Comparison of ENCODE assay signal across 9 cellular contexts in the genomic region with DNA sequence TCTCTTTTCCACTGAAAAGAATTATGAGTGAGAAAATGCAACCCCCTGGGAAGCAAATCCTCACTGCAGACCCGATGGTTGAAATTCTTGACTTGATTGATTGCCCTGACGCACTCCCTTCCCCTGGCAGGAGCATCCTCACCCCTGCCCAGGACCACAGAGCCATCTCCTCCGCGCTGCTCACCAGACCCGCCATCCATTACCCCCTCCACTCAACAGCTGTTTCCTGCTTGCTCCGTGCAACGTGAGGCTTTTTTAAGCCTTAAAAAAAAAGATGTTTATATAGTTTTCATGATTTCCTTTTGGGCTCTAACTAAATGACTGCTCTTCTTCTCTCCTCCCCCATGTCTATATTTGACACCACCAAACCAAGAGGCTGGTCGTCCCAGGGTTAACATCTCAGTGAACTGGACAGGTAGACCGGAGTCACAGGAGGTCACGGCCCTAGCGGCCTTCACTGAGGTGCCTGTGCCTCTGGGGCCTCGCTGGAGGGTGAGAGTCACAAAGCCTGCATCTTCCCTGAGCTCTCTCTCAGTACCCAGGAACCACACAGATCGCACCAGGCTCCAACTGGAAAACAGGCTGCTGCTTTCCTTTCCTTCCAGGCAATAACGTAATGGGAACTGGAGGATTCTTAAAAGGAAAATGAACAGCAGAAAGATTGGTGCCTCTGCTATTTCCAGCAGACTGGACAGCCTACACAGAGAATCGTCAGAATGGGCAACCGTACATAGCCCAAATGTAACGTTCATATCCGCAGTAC. TPM values are rescaled to one million over a fixed set of nuclear protein-coding genes. Genes with fewer than 3 reads are reported as not detected.
DNase-seq lines count a peak whose midpoint lies in the region; ATAC-seq lines count a peak whose summit lies in the region.
"Had no signal": no experiment of that assay in that cellular context is flagged by ENCODE, and none has a peak within 500 bp of the region (broad histone marks: within the 10 kb centered on the region; RNA-seq: fewer than 3 reads in every experiment).

No MANE protein-coding gene starts in this region.

- H3K4me1 Mint-ChIP-seq in activated naive CD8-positive, alpha-beta T cell (ENCODE audit: low read depth): peaks cover 25% of the 10 kb centered on the region
- H3K4me1 Mint-ChIP-seq in activated naive CD8-positive, alpha-beta T cell treated with anti-CD3 and anti-CD28 coated beads, Interleukin-2, amount 50 U/mL, for 24 hours: peaks cover 27% of the 10 kb centered on the region
- peaks cover 19% of the 10 kb centered on the region for H3K4me1 Mint-ChIP-seq in activated T-cell treated with anti-CD3 and anti-CD28 coated beads, Interleukin-2, amount 50 U/mL, for 72 hours (ENCODE audit: low read depth)

- ATAC-seq in activated naive CD8-positive, alpha-beta T cell treated with anti-CD3 and anti-CD28 coated beads, Interleukin-2, amount 50 U/mL, for 24 hours: no peak
- peak; percentile 19 to 44 for ATAC-seq in activated T-cell treated with anti-CD3 and anti-CD28 coated beads, Interleukin-2, amount 50 U/mL, for 72 hours (replicated peaks in 1 of 2)

- no peak for DNase-seq in activated naive CD8-positive, alpha-beta T cell treated with anti-CD3 and anti-CD28 coated beads, Interleukin-2, amount 50 U/mL, for 24 hours
- DNase-seq in activated T-cell treated with anti-CD3 and anti-CD28 coated beads, Interleukin-2, amount 50 U/mL, for 72 hours: no peak
- DNase-seq in inferior parietal cortex (ENCODE audit: extremely low spot score) (peak; percentile 28), DMS79 (lab: John Stamatoyannopoulos, UW) (no peak), NCI-H226 (no peak)
- no peak for DNase-seq in stimulated activated CD4-positive, alpha-beta T cell treated with anti-CD3 and anti-CD28 coated beads, Interleukin-12 subunit alpha, Interleukin-12 subunit beta, amount 100 ng/mL, for 4 hours
- no peak for DNase-seq in stimulated activated CD4-positive, alpha-beta T cell treated with anti-CD3 and anti-CD28 coated beads, Interleukin-4, amount 100 ng/mL, for 4 hours
- DNase-seq: NCI-H446 had no signal

- H3K27me3 Mint-ChIP-seq in activated naive CD8-positive, alpha-beta T cell: peaks cover 2% of the 10 kb centered on the region
- H3K27me3 Mint-ChIP-seq in activated naive CD8-positive, alpha-beta T cell treated with anti-CD3 and anti-CD28 coated beads, Interleukin-2, amount 50 U/mL, for 24 hours: peaks cover 16% of the 10 kb centered on the region
- peaks cover 4% of the 10 kb centered on the region for H3K27me3 Mint-ChIP-seq in activated T-cell treated with anti-CD3 and anti-CD28 coated beads, Interleukin-2, amount 50 U/mL, for 72 hours (ENCODE audit: low read depth)

- no peaks in the 10 kb centered on the region for H3K36me3 Mint-ChIP-seq in activated naive CD8-positive, alpha-beta T cell
- H3K36me3 Mint-ChIP-seq in activated naive CD8-positive, alpha-beta T cell treated with anti-CD3 and anti-CD28 coated beads, Interleukin-2, amount 50 U/mL, for 24 hours (ENCODE audit: low read depth): no peaks in the 10 kb centered on the region
- no peaks in the 10 kb centered on the region for H3K36me3 Mint-ChIP-seq in activated T-cell treated with anti-CD3 and anti-CD28 coated beads, Interleukin-2, amount 50 U/mL, for 72 hours (ENCODE audit: insufficient read depth in 2 of 2)

- H3K9me3 Mint-ChIP-seq in activated naive CD8-positive, alpha-beta T cell (ENCODE audit: low read depth): no peaks in the 10 kb centered on the region
- no peaks in the 10 kb centered on the region for H3K9me3 Mint-ChIP-seq in activated naive CD8-positive, alpha-beta T cell treated with anti-CD3 and anti-CD28 coated beads, Interleukin-2, amount 50 U/mL, for 24 hours
- H3K9me3 Mint-ChIP-seq in activated T-cell treated with anti-CD3 and anti-CD28 coated beads, Interleukin-2, amount 50 U/mL, for 72 hours: no peaks in the 10 kb centered on the region

- H3K4me3 Mint-ChIP-seq in activated naive CD8-positive, alpha-beta T cell: peak overlapping the region; percentile 70
- H3K4me3 Mint-ChIP-seq in activated naive CD8-positive, alpha-beta T cell treated with anti-CD3 and anti-CD28 coated beads, Interleukin-2, amount 50 U/mL, for 24 hours: no peak overlapping the region
- peak overlapping the region; percentile 8 to 27 for H3K4me3 Mint-ChIP-seq in activated T-cell treated with anti-CD3 and anti-CD28 coated beads, Interleukin-2, amount 50 U/mL, for 72 hours

- H3K27ac Mint-ChIP-seq in activated naive CD8-positive, alpha-beta T cell: peak overlapping the region; percentile 28
- no peak overlapping the region for H3K27ac Mint-ChIP-seq in activated naive CD8-positive, alpha-beta T cell treated with anti-CD3 and anti-CD28 coated beads, Interleukin-2, amount 50 U/mL, for 24 hours
- H3K27ac Mint-ChIP-seq in activated T-cell treated with anti-CD3 and anti-CD28 coated beads, Interleukin-2, amount 50 U/mL, for 72 hours: no peak overlapping the region

RNA-seq across cellular contexts. Expression of a gene that starts 49.8 kb away (rescaled TPM):
- 10 to 100 TPM in 1 of 2 donors, 1 to 10 TPM in 1; 9.6 to 10.3 TPM for total RNA-seq in activated T-cell treated with anti-CD3 and anti-CD28 coated beads, Interleukin-2, amount 50 U/mL, for 72 hours
